ENCODE assay signal across 9 cellular contexts in the genomic region with DNA sequence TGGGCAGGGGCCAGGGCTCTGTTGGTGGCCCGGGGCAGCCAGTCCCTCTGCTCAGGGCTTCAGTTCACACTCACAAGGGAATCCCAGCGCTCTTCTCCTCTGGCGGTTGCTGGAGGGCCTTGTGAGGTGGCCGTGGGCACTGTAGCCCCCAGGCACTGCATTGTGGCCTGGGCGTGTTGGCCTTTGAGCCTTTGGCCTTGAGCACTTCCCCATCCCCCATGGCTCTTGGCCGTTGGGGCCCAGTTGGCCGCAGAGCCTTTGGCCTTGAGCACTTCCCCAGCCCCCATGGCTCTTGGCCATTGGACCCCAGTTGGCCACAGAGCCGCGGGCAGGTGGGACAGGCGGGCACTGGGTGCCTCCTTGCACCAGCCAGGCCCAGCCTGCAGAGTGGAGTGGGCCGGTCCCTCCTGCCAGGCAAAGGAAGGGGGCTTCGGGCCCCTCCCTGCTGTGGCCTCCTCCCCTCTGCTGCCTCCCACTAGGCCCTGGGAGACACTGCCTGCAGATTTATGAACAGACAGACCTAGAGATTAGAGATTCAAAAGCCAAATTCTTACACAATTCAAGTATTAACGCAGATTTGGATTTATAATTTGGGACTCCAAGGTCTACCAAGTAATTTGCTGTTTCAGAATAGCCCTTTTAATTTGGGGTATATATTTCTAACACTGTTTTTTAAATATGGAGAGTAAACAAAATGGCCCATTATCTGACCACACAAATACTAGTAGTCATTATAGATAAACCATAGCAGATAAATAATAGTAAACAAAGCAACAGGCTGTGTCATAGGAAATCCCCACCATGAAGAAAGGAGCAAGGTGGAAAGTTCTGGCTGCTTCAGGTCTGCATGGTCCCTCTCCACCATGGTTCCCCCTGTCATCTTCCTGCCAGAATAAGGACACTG. TPM values are rescaled to one million over a fixed set of nuclear protein-coding genes. Genes with fewer than 3 reads are reported as not detected.
DNase-seq lines count a peak whose midpoint lies in the region; ATAC-seq and TF ChIP-seq lines count a peak whose summit lies in the region.
"Had no signal": no experiment of that assay in that cellular context is flagged by ENCODE, and none has a peak within 500 bp of the region (broad histone marks: within the 10 kb centered on the region; RNA-seq: fewer than 3 reads in every experiment).

No MANE protein-coding gene starts in this region.

- H3K4me1 ChIP-seq in HUES6 (ENCODE audit: control insufficient read depth, insufficient read depth, low read length) (peaks cover 25% of the 10 kb centered on the region), stomach (peaks cover 57 to 65% (median 61%) of the 10 kb centered on the region in 4 donors)

- ATAC-seq in left lobe of liver (peak; percentile 5), HG03196 (IDR thresholded peaks at IDR 0.05; ENCODE audit: unreplicated experiment) (no peak), HG02763 (IDR thresholded peaks at IDR 0.05; ENCODE audit: unreplicated experiment) (no peak), HG03354 (IDR thresholded peaks at IDR 0.05; ENCODE audit: poor library complexity, severe bottlenecking, unreplicated experiment) (no peak), GM19035 (IDR thresholded peaks at IDR 0.05; ENCODE audit: unreplicated experiment) (no peak)

- intact Hi-C loops in stomach (cut with DNase I; ENCODE audit: low total_unique reads), result no loop called here

- no peak overlapping the region for H3K9ac ChIP-seq in HUES6 (ENCODE audit: low read length)

- TF ChIP-seq CTCF in choroid plexus epithelial cell (conservative IDR thresholded peaks at IDR 0.05; ENCODE audit: low read depth, low read length) (no peak), stomach (IDR thresholded peaks at IDR 0.05) (no peak)

- H3K27me3 ChIP-seq in HUES6 (ENCODE audit: control insufficient read depth, insufficient read depth, low read length) (peaks cover 4% of the 10 kb centered on the region; the same call in 1 of the 2 replicates), stomach (no peaks in the 10 kb centered on the region)

- WGBS in stomach, 5 donors, result 29 to 49% (median 34%) methylated on average over 4 to 12 of the region's 13 CpGs

- H3K27ac ChIP-seq in HUES6 (ENCODE audit: low read depth, low read length) (peak overlapping the region; percentile 50; the same call in 1 of the 2 replicates), stomach (peak overlapping the region in 4 of 5 donors; percentile 48 to 87 (median 64))

- TF ChIP-seq POLR2A in stomach (IDR thresholded peaks at IDR 0.05), result no peak

- H3K4me3 ChIP-seq in HUES6 (ENCODE audit: low read depth, low read length) (peak overlapping the region; percentile 46), choroid plexus epithelial cell (ENCODE audit: low read depth, low read length) (peak overlapping the region; percentile 58), stomach (peak overlapping the region; percentile 27 to 41 (median 40))

- no peaks in the 10 kb centered on the region for H3K9me3 ChIP-seq in HUES6 (ENCODE audit: control insufficient read depth, insufficient read depth, low read depth, low read length)
- no peaks in the 10 kb centered on the region for H3K9me3 ChIP-seq in stomach

- H3K36me3 ChIP-seq in HUES6 (ENCODE audit: control insufficient read depth, insufficient read depth, low read length), result no peaks in the 10 kb centered on the region
- H3K36me3 ChIP-seq in stomach, result peaks cover 14 to 23% (median 19%) of the 10 kb centered on the region in 4 donors

- DNase-seq in choroid plexus epithelial cell (ENCODE audit: low read depth), result no peak
- no peak for DNase-seq in left lobe of liver (ENCODE audit: low spot score)
- DNase-seq in stomach, result no peak
- DNase-seq: NCI-H446 had no signal

- TF ChIP-seq EP300 in stomach (IDR thresholded peaks at IDR 0.05), result no peak

RNA-seq across cellular contexts. Expression of gene TXNRD2, which starts 18.2 kb away (rescaled TPM):
- total RNA-seq in left lobe of liver (44.6 TPM), stomach (10 to 100 TPM in 4 of 5 donors, 1 to 10 TPM in 1; 6.4 to 59.4 (median 25.3) TPM)
- 10 to 100 TPM; 35.1 to 69.5 (median 57.7) TPM for polyA plus RNA-seq in stomach

RNA-seq across cellular contexts. Expression of gene COMT, which starts 18.3 kb away (rescaled TPM):
- 145 TPM for total RNA-seq in left lobe of liver
- 100 to 1,000 TPM in 2 of 5 donors, 10 to 100 TPM in 3; 25.1 to 137 (median 87.9) TPM for total RNA-seq in stomach
- 100 to 1,000 TPM; 103 to 174 (median 103) TPM for polyA plus RNA-seq in stomach

RNA-seq across cellular contexts. Expression of gene ARVCF, which starts 56.8 kb away (rescaled TPM):
- 18.7 TPM for total RNA-seq in left lobe of liver
- 10 to 100 TPM; 11.2 to 51.3 (median 27.8) TPM for total RNA-seq in stomach
- 10 to 100 TPM in 2 of 3 donors, 1 to 10 TPM in 1; 3.5 to 15.4 (median 10.2) TPM for polyA plus RNA-seq in stomach
